1 cellular context compared by ENCODE assay signal in the genomic region with DNA sequence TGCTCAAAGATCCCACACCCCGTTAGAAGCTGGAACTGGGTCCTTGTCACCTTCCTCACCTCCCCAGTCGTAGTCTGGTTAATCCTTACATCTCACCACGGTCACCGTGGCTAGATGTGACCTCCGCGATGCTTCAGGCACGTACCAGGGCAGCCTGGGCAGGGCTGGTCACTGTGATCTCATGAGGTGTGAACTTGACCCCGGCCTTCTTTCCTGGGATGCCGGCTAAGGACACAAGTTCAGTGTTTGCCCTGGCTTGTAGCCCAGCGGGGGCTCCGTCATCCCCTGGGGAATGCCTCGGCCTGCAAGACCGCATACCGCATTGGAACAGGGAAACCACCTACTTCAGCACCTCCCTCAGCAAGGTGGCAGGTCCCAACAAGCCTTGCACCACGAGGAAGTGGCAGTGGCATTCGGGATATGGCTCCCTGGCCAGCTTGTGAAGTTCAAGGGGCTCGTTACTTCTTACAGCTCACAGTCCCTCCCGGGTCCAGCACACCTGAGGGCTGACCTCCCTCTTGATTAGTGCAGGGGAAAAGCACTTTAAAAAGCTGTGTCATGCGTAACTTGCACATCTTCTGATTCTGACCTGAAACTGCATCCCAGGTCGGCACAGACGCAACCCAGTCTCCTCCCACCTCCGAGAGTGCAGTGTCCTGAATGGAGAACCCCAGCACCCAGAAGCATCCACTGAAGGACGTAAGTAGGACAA.
TF ChIP-seq lines count a peak whose summit lies in the region.

No MANE protein-coding gene starts in this region.

TF ChIP-seq in GM12878, 131 proteins besides CTCF, POLR2A, EP300 and RAD21 (continued from another document and continues in another):
- peak; percentile 62 for TF ChIP-seq BCLAF1 (IDR thresholded peaks at IDR 0.05)
- peak; percentile 68 for TF ChIP-seq ZNF687 (IDR thresholded peaks at IDR 0.05)
- no peak for TF ChIP-seq EZH2 (IDR thresholded peaks at IDR 0.05; ENCODE audit: borderline replicate concordance, control insufficient read depth, low read depth, low read length)
- peak; percentile 87 to 94 for TF ChIP-seq IKZF2 (IDR thresholded peaks at IDR 0.05)
- TF ChIP-seq RCOR1 (conservative IDR thresholded peaks at IDR 0.05; ENCODE audit: low read depth, low read length), result 0 out of 2 replicates have a peak, but pooled peaks have one; percentile 19
- peak; percentile 12; the same call in 1 of the 2 replicates for TF ChIP-seq FOXK2 (IDR thresholded peaks at IDR 0.05)
- TF ChIP-seq IKZF1 (conservative IDR thresholded peaks at IDR 0.05), result peak; percentile 95
- no peak; the same call in 1 of the 2 replicates for TF ChIP-seq ATF7 (IDR thresholded peaks at IDR 0.05; ENCODE audit: low read depth)
- peak; percentile 65 for TF ChIP-seq POLR2AphosphoS5 (IDR thresholded peaks at IDR 0.05; ENCODE audit: low read length)
- TF ChIP-seq USF1 (IDR thresholded peaks at IDR 0.05; ENCODE audit: borderline replicate concordance, extremely low read length, insufficient read depth, low read depth, low read length), result no peak
- peak; percentile 62 for TF ChIP-seq HDGF (IDR thresholded peaks at IDR 0.05)
- TF ChIP-seq, protein P1, sequence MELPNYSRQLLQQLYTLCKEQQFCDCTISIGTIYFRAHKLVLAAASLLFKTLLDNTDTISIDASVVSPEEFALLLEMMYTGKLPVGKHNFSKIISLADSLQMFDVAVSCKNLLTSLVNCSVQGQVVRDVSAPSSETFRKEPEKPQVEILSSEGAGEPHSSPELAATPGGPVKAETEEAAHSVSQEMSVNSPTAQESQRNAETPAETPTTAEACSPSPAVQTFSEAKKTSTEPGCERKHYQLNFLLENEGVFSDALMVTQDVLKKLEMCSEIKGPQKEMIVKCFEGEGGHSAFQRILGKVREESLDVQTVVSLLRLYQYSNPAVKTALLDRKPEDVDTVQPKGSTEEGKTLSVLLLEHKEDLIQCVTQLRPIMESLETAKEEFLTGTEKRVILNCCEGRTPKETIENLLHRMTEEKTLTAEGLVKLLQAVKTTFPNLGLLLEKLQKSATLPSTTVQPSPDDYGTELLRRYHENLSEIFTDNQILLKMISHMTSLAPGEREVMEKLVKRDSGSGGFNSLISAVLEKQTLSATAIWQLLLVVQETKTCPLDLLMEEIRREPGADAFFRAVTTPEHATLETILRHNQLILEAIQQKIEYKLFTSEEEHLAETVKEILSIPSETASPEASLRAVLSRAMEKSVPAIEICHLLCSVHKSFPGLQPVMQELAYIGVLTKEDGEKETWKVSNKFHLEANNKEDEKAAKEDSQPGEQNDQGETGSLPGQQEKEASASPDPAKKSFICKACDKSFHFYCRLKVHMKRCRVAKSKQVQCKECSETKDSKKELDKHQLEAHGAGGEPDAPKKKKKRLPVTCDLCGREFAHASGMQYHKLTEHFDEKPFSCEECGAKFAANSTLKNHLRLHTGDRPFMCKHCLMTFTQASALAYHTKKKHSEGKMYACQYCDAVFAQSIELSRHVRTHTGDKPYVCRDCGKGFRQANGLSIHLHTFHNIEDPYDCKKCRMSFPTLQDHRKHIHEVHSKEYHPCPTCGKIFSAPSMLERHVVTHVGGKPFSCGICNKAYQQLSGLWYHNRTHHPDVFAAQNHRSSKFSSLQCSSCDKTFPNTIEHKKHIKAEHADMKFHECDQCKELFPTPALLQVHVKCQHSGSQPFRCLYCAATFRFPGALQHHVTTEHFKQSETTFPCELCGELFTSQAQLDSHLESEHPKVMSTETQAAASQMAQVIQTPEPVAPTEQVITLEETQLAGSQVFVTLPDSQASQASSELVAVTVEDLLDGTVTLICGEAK (IDR thresholded peaks at IDR 0.05; ENCODE audit: borderline replicate concordance), result no peak
- no peak for TF ChIP-seq PAX8 (IDR thresholded peaks at IDR 0.05)
- peak; percentile 57; the same call in 1 of the 2 replicates for TF ChIP-seq BACH1 (IDR thresholded peaks at IDR 0.05; ENCODE audit: borderline replicate concordance)
- TF ChIP-seq BHLHE40 (IDR thresholded peaks at IDR 0.05; ENCODE audit: borderline replicate concordance in 1 of 2, low read depth in 2 of 2, low read length in 1 of 2), result peak; percentile 7 to 69; a peak in 1 of 4 replicates
- peak; percentile 96 for TF ChIP-seq MEF2B (IDR thresholded peaks at IDR 0.05; ENCODE audit: partially characterized antibody, poor library complexity, severe bottlenecking)
- TF ChIP-seq TCF3 (IDR thresholded peaks at IDR 0.05; ENCODE audit: borderline replicate concordance, insufficient read depth, low read depth, low read length), result 0 out of 2 replicates have a peak, but pooled peaks have one; percentile 22
- peak; percentile 69; the same call in 1 of the 2 replicates for TF ChIP-seq MTA2 (IDR thresholded peaks at IDR 0.05; ENCODE audit: low read depth)
- no peak for TF ChIP-seq PRDM15 (CRISPR knock-in tag; IDR thresholded peaks at IDR 0.05)
- 0 out of 2 replicates have a peak, but pooled peaks have one; percentile 4 for TF ChIP-seq MEF2A (IDR thresholded peaks at IDR 0.05; ENCODE audit: insufficient read depth, low read depth, low read length)
- TF ChIP-seq IRF4 (IDR thresholded peaks at IDR 0.05; ENCODE audit: low read depth, low read length), result no peak
- no peak for TF ChIP-seq GABPA (IDR thresholded peaks at IDR 0.05; ENCODE audit: low read depth)
- peak; percentile 90 for TF ChIP-seq CBFB (IDR thresholded peaks at IDR 0.05; ENCODE audit: low read depth)
- 0 out of 2 replicates have a peak, but pooled peaks have one; percentile 11 for TF ChIP-seq ZSCAN29 (IDR thresholded peaks at IDR 0.05)
- TF ChIP-seq ESRRA (IDR thresholded peaks at IDR 0.05; ENCODE audit: low read length), result no peak
- peak; percentile 70; the same call in 1 of the 2 replicates for TF ChIP-seq GATAD2B (conservative IDR thresholded peaks at IDR 0.05; ENCODE audit: low read depth)
- 0 out of 2 replicates have a peak, but pooled peaks have one; percentile 33 for TF ChIP-seq RFX5 (IDR thresholded peaks at IDR 0.05; ENCODE audit: low read depth, low read length)
- TF ChIP-seq SPI1 (IDR thresholded peaks at IDR 0.05; ENCODE audit: borderline replicate concordance, insufficient read depth, low read depth, low read length), result peak; percentile 28; the same call in 1 of the 2 replicates
- TF ChIP-seq TARDBP (IDR thresholded peaks at IDR 0.05; ENCODE audit: borderline replicate concordance), result peak; percentile 41; the same call in 1 of the 2 replicates
- peak; percentile 66; the same call in 1 of the 2 replicates for TF ChIP-seq PAX5 (IDR thresholded peaks at IDR 0.05; ENCODE audit: borderline replicate concordance, low read depth, low read length)
- TF ChIP-seq RELA (IDR thresholded peaks at IDR 0.05; ENCODE audit: borderline replicate concordance, partially characterized antibody), result no peak
- no peak; the same call in 1 of the 2 replicates for TF ChIP-seq SMAD5 (IDR thresholded peaks at IDR 0.05; ENCODE audit: low read depth)
- 0 out of 2 replicates have a peak, but pooled peaks have one; percentile 35 for TF ChIP-seq BMI1 (IDR thresholded peaks at IDR 0.05; ENCODE audit: borderline replicate concordance)
- peak; percentile 46 for TF ChIP-seq KLF5 (IDR thresholded peaks at IDR 0.05; ENCODE audit: partially characterized antibody)
- TF ChIP-seq NR2F1 (conservative IDR thresholded peaks at IDR 0.05), result peak; percentile 88
